In genomic region chr20:50635676-50636600, GRCh38 we compare ENCODE assay signal across 7 cellular contexts.
A peak's percentile ranks its signal among the peaks of the same experiment; 100 is the strongest.
DNase-seq lines count a peak whose midpoint lies in the region; ATAC-seq and TF ChIP-seq lines count a peak whose summit lies in the region.

No MANE protein-coding gene starts in this region.

- H3K4me3 ChIP-seq in GM12864 (ENCODE audit: low read depth, low read length), result no peak overlapping the region
- H3K4me3 ChIP-seq in astrocyte of the spinal cord (ENCODE audit: low read depth, low read length), result no peak overlapping the region

- DNase-seq in GM12864 (ENCODE audit: low read depth) (no peak), NAMALWA (ENCODE audit: low spot score) (peak; percentile 80), astrocyte of the spinal cord (ENCODE audit: low read depth, low spot score) (peak; percentile 24), iPS-NIHi7 (ENCODE audit: extremely low spot score) (peak; percentile 91)
- peak; percentile 33 for DNase-seq in T-helper 2 cell treated with Interferon-gamma antibody and Interleukin-4, amounts not matched to agents 5 μg/mL and 100 μg/mL, for 36 hours (ENCODE audit: low spot score)
- peak; percentile 28 to 51 for DNase-seq in stimulated activated CD4-positive, alpha-beta T cell treated with anti-CD3 and anti-CD28 coated beads, Interleukin-1b, Interleukin-23, amount 100 ng/mL, for 4 hours (ENCODE audit: low read depth in 2 of 2)

- in situ Hi-C loops in astrocyte of the spinal cord (cut with HindIII; ENCODE audit: low sequenced_read_pairs), result no loop called here

- peaks cover 4% of the 10 kb centered on the region for H3K27me3 Mint-ChIP-seq in T-helper 2 cell treated with Interferon-gamma antibody and Interleukin-4, amounts not matched to agents 5 μg/mL and 100 μg/mL, for 36 hours (ENCODE audit: low read depth)

- H3K36me3 Mint-ChIP-seq in T-helper 2 cell treated with Interferon-gamma antibody and Interleukin-4, amounts not matched to agents 5 μg/mL and 100 μg/mL, for 36 hours (ENCODE audit: low read depth), result no peaks in the 10 kb centered on the region

- TF ChIP-seq CTCF in GM12864 (IDR thresholded peaks at IDR 0.05; ENCODE audit: low read depth, low read length, missing control alignments) (peak; percentile 97), astrocyte of the spinal cord (IDR thresholded peaks at IDR 0.05; ENCODE audit: low read depth, low read length) (peak; percentile 96)

- H3K4me3 Mint-ChIP-seq in T-helper 2 cell treated with Interferon-gamma antibody and Interleukin-4, amounts not matched to agents 5 μg/mL and 100 μg/mL, for 36 hours, result no peak overlapping the region

- H3K27ac Mint-ChIP-seq in T-helper 2 cell treated with Interferon-gamma antibody and Interleukin-4, amounts not matched to agents 5 μg/mL and 100 μg/mL, for 36 hours, result no peak overlapping the region

- no peaks in the 10 kb centered on the region for H3K4me1 Mint-ChIP-seq in T-helper 2 cell treated with Interferon-gamma antibody and Interleukin-4, amounts not matched to agents 5 μg/mL and 100 μg/mL, for 36 hours (ENCODE audit: low read depth)

- ATAC-seq in HG03571 (IDR thresholded peaks at IDR 0.05; ENCODE audit: unreplicated experiment), result no peak

- no peaks in the 10 kb centered on the region for H3K9me3 Mint-ChIP-seq in T-helper 2 cell treated with Interferon-gamma antibody and Interleukin-4, amounts not matched to agents 5 μg/mL and 100 μg/mL, for 36 hours
